11 cellular contexts compared by ENCODE assay signal in the genomic region with DNA sequence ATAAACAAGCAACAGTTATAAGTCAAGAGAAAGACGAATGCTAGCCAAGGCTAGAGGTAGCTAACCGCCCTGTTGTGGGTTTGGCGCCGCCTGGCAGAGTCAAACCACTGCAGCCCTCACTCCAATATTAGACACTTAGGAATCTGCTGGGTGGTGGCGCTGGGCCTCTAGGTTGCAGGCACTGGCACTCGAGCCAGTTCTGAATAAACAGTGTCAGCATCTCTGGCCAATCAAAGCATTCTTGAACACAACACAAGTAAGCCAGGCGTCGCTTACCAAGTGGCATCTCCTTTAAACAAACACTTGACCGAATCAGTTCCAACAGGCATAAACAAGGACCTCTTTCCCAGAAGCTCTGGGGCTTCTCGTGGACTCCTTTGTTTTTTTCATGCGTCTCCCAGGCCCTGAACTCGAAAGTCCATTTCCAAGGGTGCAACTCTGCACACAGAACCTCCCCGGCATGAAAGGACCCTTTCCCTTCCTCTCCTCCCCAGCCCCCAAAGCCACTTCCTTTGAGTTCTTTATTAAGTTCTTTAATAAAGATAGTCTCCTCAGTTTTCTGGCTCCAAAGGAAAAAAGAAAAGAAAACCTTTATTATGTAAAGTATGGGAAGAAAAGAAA.
DNase-seq lines count a peak whose midpoint lies in the region; ATAC-seq and TF ChIP-seq lines count a peak whose summit lies in the region.
"Had no signal": no experiment of that assay in that cellular context is flagged by ENCODE, and none has a peak within 500 bp of the region (broad histone marks: within the 10 kb centered on the region; RNA-seq: fewer than 3 reads in every experiment).

No MANE protein-coding gene starts in this region.

- peaks cover 46% of the 10 kb centered on the region for H3K9me3 Mint-ChIP-seq in nephron progenitor cell

- peak overlapping the region; percentile 25 for H3K27ac Mint-ChIP-seq in nephron progenitor cell

- no peak for DNase-seq in Right ventricle myocardium inferior (ENCODE audit: missing footprints)
- no peak for DNase-seq in cardiac septum (ENCODE audit: low spot score)
- DNase-seq in epithelial cell of esophagus (ENCODE audit: low read depth): peak; percentile 40
- DNase-seq in nephron progenitor cell: no peak
- DNase-seq in activated CD8-positive, alpha-beta memory T cell treated with anti-CD3 and anti-CD28 coated beads, Interleukin-2, amount 50 U/mL, for 4 hours: no peak
- no peak for DNase-seq in GM20000 (ENCODE audit: low spot score)
- no peak for DNase-seq in stimulated activated CD4-positive, alpha-beta T cell treated with anti-CD3 and anti-CD28 coated beads, Interleukin-15, amount 100 ng/mL, for 24 hours
- DNase-seq in stimulated activated CD8-positive, alpha-beta memory T cell treated with anti-CD3 and anti-CD28 coated beads, Interleukin-4, amount 100 ng/mL, for 48 hours: no peak
- DNase-seq: cortex of kidney, NCI-H446 had no signal

- TF ChIP-seq CTCF in epithelial cell of esophagus (IDR thresholded peaks at IDR 0.05; ENCODE audit: insufficient read depth, low read depth, low read length, missing control alignments): peak; percentile 40
- TF ChIP-seq CTCF in nephron progenitor cell (IDR thresholded peaks at IDR 0.05): no peak
- TF ChIP-seq CTCF in GM20000 (IDR thresholded peaks at IDR 0.05; ENCODE audit: extremely low read depth, missing control alignments): no peak

- intact Hi-C loops in Right ventricle myocardium inferior (cut with DNase I): no loop called here
- intact Hi-C loops in cardiac septum (cut with DNase I): no loop called here

- no peak overlapping the region for H3K4me3 ChIP-seq in epithelial cell of esophagus (ENCODE audit: low read length)
- H3K4me3 ChIP-seq: suprapubic skin had no signal

- H3K36me3 Mint-ChIP-seq in nephron progenitor cell (ENCODE audit: low read depth): peaks cover 63% of the 10 kb centered on the region

- H3K4me3 Mint-ChIP-seq in nephron progenitor cell: no peak overlapping the region

- H3K27me3 Mint-ChIP-seq in nephron progenitor cell (ENCODE audit: low read depth, poor library complexity): peaks cover 7% of the 10 kb centered on the region

- ATAC-seq in Right ventricle myocardium inferior: peak; percentile 66

- peaks cover 51% of the 10 kb centered on the region for H3K4me1 Mint-ChIP-seq in nephron progenitor cell
